In the genomic region with DNA sequence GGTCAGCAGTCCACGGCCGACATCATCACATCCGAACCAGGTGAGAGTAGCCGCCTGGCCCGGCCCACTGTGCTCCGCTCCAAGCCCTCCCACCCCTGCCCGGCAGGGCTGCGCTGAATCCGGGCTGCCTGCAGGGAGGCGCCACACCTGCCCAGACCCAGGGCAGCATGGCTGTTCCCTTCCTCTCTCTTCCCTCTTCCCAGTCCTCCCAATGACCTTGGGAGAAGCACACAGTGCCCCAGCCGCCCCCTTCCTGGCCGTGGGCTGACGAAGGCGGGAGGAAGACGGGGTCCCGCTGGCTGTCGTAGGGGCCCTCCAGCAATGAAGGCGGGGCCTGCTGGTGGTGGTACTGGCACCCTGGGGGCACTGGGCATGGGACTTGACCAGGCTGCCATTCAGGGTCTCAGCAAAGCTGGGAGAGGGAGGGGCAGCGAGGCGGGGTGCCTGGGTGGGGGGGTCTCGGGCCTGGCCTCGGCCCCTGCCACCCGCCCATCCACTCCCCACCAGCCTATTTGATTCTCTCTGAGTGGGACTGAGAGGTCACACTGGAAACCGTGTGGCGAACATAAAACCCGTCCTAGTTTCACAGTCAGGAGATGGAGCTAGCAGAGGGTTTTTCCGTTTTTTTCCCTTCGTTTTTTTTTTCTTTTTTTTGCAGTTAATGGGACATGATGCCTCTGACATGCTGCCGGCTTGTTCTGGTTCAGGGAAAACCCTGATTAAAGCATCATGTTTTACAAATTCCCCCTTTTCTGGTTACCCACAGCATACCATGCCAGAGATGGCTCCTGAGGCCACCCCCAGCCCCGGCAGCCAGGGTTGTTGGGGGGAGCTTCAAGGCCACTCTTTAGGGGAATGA, we compare ENCODE assay signal across 27 cellular contexts. TPM values are rescaled to one million over a fixed set of nuclear protein-coding genes. Genes with fewer than 3 reads are reported as not detected.
DNase-seq lines count a peak whose midpoint lies in the region; ATAC-seq, FAIRE-seq and TF ChIP-seq lines count a peak whose summit lies in the region.
"Had no signal": no experiment of that assay in that cellular context is flagged by ENCODE, and none has a peak within 500 bp of the region (broad histone marks: within the 10 kb centered on the region; RNA-seq: fewer than 3 reads in every experiment).

No MANE protein-coding gene starts in this region.

- peaks cover 1% of the 10 kb centered on the region; the same call in 1 of the 2 replicates for H3K27me3 ChIP-seq in GM06990 (replicated peaks; ENCODE audit: control insufficient read depth, insufficient read depth, low read length)
- H3K27me3 ChIP-seq in GM12878 (replicated peaks in 1 of 2; ENCODE audit: control insufficient read depth in 2 of 2, insufficient read depth in 2 of 2, low read length in 1 of 2), result no peaks in the 10 kb centered on the region
- H3K27me3 ChIP-seq in neural cell (ENCODE audit: insufficient read depth, low read depth, low read length), result no peaks in the 10 kb centered on the region
- H3K27me3 ChIP-seq: ascending aorta, cardiac muscle cell, esophagus muscularis mucosa, gastroesophageal sphincter, left lung, neutrophil, suprapubic skin had no signal

- DNase-seq in GM06990 (ENCODE audit: extremely low read depth, insufficient read length) (no peak), HT1080 (ENCODE audit: low read depth) (peak; percentile 24), GM12878 (ENCODE audit: low read depth, low spot score) (no peak), LoVo (ENCODE audit: low spot score) (no peak), HK-2 (ENCODE audit: unreplicated experiment) (no peak), NCI-H2081 treated with DMSO at 0.1 percent for 48 hours (lab: John Stamatoyannopoulos, UW) (no peak)
- DNase-seq: activated T-cell treated with anti-CD3 and anti-CD28 coated beads for 4 hours; hippocampal formation; left lung; mesenchymal stem cell; NCI-H1048; NCI-H187; NCI-H446; psoas muscle; SK-N-SH; stimulated activated CD4-positive, alpha-beta T cell treated with anti-CD3 and anti-CD28 coated beads, Interleukin-15, amount 100 ng/mL, for 24 hours; stimulated activated naive B cell treated with anti-CD40 and anti-IgM and Interleukin-4, amounts not matched to agents 10 μg/mL and 1 μg/mL and 100 μg/mL, for 72 hours; T-helper 2 cell had no signal

- H3F3A ChIP-seq in neural cell (ENCODE audit: insufficient read depth, low read length, poor library complexity, severe bottlenecking), result no peaks in the 10 kb centered on the region

- TF ChIP-seq CTCF in GM06990 (IDR thresholded peaks at IDR 0.05; ENCODE audit: insufficient read depth, low read length, poor library complexity, severe bottlenecking) (peak; percentile 10), GM12878 (IDR thresholded peaks at IDR 0.05 in 2 of 3, conservative IDR thresholded peaks at IDR 0.05 in 1 of 3; ENCODE audit: control insufficient read depth in 2 of 3, extremely low read depth in 1 of 3, insufficient read depth in 1 of 3, low read depth in 3 of 3, low read length in 3 of 3) (no peak), neural cell (IDR thresholded peaks at IDR 0.05; ENCODE audit: poor library complexity, severe bottlenecking) (no peak)

- in situ Hi-C loops in GM12878 (cut with MboI), result no loop called here

- H3K9me3 ChIP-seq in GM12878 (replicated peaks; ENCODE audit: control insufficient read depth, insufficient read depth, low read length), result no peaks in the 10 kb centered on the region
- H3K9me3 ChIP-seq in neural cell (ENCODE audit: low read length), result no peaks in the 10 kb centered on the region
- H3K9me3 ChIP-seq: ascending aorta, esophagus muscularis mucosa, gastroesophageal sphincter, left lung, neutrophil, psoas muscle, SK-N-SH, suprapubic skin had no signal

- FAIRE-seq in GM12878 (lab: Jason Lieb, UNC), result no peak
- FAIRE-seq: H54 had no signal

- no peaks in the 10 kb centered on the region for H4K20me1 ChIP-seq in GM12878 (ENCODE audit: control insufficient read depth, insufficient read depth)
- H4K20me1 ChIP-seq in neural cell (ENCODE audit: insufficient read depth), result no peaks in the 10 kb centered on the region

- H3K4me1 ChIP-seq in GM12878 (ENCODE audit: control insufficient read depth, insufficient read depth, low read length), result no peaks in the 10 kb centered on the region
- H3K4me1 ChIP-seq: ascending aorta, esophagus muscularis mucosa, gastroesophageal sphincter, left lung, psoas muscle, suprapubic skin had no signal

- no TSS peak for BruUV-seq in GM12878 (replicated peaks; lab: Mats Ljungman, UMichigan)

- SMC1A ChIA-PET in GM12878 (lab: Charles Lee; ENCODE audit: uncharacterized antibody, unreplicated experiment), result interaction anchor here (0.6 kb wide), 1 partner anchor 153 kb away, joined by 3 read pairs; no protein-coding TSS in a partner anchor

- H3K9ac ChIP-seq in GM12878 (ENCODE audit: control insufficient read depth, insufficient read depth, low read length) (no peak overlapping the region), neural cell (ENCODE audit: low read length) (no peak overlapping the region)
- H3K9ac ChIP-seq: SK-N-SH had no signal

- no peak overlapping the region for H3K4me3 ChIP-seq in GM06990 (replicated peaks; ENCODE audit: low read depth, low read length)
- no peak overlapping the region for H3K4me3 ChIP-seq in GM12878
- no peak overlapping the region for H3K4me3 ChIP-seq in neural cell (ENCODE audit: low read length)
- H3K4me3 ChIP-seq: ascending aorta, cardiac muscle cell, coronary artery, esophagus muscularis mucosa, gastroesophageal sphincter, left lung, psoas muscle, suprapubic skin had no signal

- H3K9me2 ChIP-seq in neural cell (ENCODE audit: insufficient read depth, low read length), result no peaks in the 10 kb centered on the region
- H3K9me2 ChIP-seq: SK-N-SH had no signal

- no peak for ATAC-seq in GM12878
- ATAC-seq: gastroesophageal sphincter, left lung, psoas muscle had no signal

- no peaks in the 10 kb centered on the region for H3K79me2 ChIP-seq in GM12878 (ENCODE audit: control insufficient read depth, insufficient read depth, low read length)
- no peaks in the 10 kb centered on the region for H3K79me2 ChIP-seq in neural cell (replicated peaks; ENCODE audit: insufficient read depth, low read length)

- TF ChIP-seq RAD21 in GM12878 (IDR thresholded peaks at IDR 0.05; ENCODE audit: insufficient read depth, low read depth, low read length) (no peak), neural cell (conservative IDR thresholded peaks at IDR 0.05) (no peak)

- 36% methylated on average over 28 of the region's 30 CpGs for WGBS in GM12878 (ENCODE audit: insufficient coverage, insufficient replicate concordance, low lambda C conversion rate, missing lambda C conversion rate)

- RAD21 ChIA-PET in GM12878 (lab: Charles Lee; ENCODE audit: unreplicated experiment), result no interaction called here

- H3K36me3 ChIP-seq in GM06990 (ENCODE audit: control insufficient read depth, insufficient read depth, low read length) (no peaks in the 10 kb centered on the region), GM12878 (ENCODE audit: control insufficient read depth in 2 of 2, insufficient read depth in 2 of 2, low read length in 1 of 2) (no peaks in the 10 kb centered on the region), neural cell (ENCODE audit: insufficient read depth, low read length) (no peaks in the 10 kb centered on the region)
- H3K36me3 ChIP-seq: cardiac muscle cell, neutrophil had no signal

- H3K27ac ChIP-seq in GM12878 (ENCODE audit: control insufficient read depth, insufficient read depth) (no peak overlapping the region), neural cell (ENCODE audit: low read length) (peak overlapping the region; percentile 28)
- H3K27ac ChIP-seq: ascending aorta, cardiac muscle cell, coronary artery, esophagus muscularis mucosa, gastroesophageal sphincter, left lung, neutrophil, psoas muscle, suprapubic skin had no signal

- H3K4me2 ChIP-seq in GM12878 (ENCODE audit: control insufficient read depth, insufficient read depth) (no peak overlapping the region), neural cell (ENCODE audit: low read length) (no peak overlapping the region)
- H3K4me2 ChIP-seq: SK-N-SH had no signal

- CTCF ChIA-PET in GM12878 (lab: Yijun Ruan, JAX), result no interaction called here

- H2AFZ ChIP-seq in GM12878 (ENCODE audit: control insufficient read depth, low read depth, low read length), result no peak overlapping the region
- no peak overlapping the region for H2AFZ ChIP-seq in neural cell (ENCODE audit: low read depth, low read length)

- intact Hi-C loops in GM12878 (cut with micrococcal nuclease; ENCODE audit: unreplicated experiment), result no loop called here

- POLR2A ChIA-PET in GM12878 (lab: Charles Lee), result no interaction called here

- TF ChIP-seq POLR2A in GM12878 (IDR thresholded peaks at IDR 0.05; ENCODE audit: low read depth, low read length), result no peak

- TF ChIP-seq EP300 in GM12878 (IDR thresholded peaks at IDR 0.05; ENCODE audit: borderline replicate concordance in 1 of 2, control insufficient read depth in 1 of 2, low read depth in 2 of 2, low read length in 2 of 2), result no peak
- no peak for TF ChIP-seq EP300 in neural cell (conservative IDR thresholded peaks at IDR 0.05; ENCODE audit: poor library complexity, severe bottlenecking)

TF ChIP-seq in neural cell, 6 proteins besides CTCF, POLR2A, EP300 and RAD21 (continues in another document):
- TF ChIP-seq MXI1 (conservative IDR thresholded peaks at IDR 0.05; ENCODE audit: poor library complexity, severe bottlenecking), result no peak
- TF ChIP-seq TAF1 (IDR thresholded peaks at IDR 0.05; ENCODE audit: low read depth), result no peak
- no peak for TF ChIP-seq POLR2AphosphoS5 (IDR thresholded peaks at IDR 0.05)

RNA-seq across cellular contexts. Expression of gene BAHCC1, which starts 50.6 kb away (rescaled TPM):
- total RNA-seq in HT1080 (2014; rRNA removed; shearing (Covaris generic)), result 0.43 TPM in 2 replicates
- polyA plus RNA-seq in HT1080 (2015; cell fraction: cytosol; rRNA removed), result 0.27 and 0.81 TPM in 2 replicates
- polyA plus RNA-seq in HT1080 (2015; cell fraction: nucleus; rRNA removed), result 1.2 and 1.9 TPM in 2 replicates
- total RNA-seq in GM12878 (2013; cell fraction: nucleolus; rRNA removed), result 0.32 and 0.84 TPM in 2 replicates
- total RNA-seq in GM12878 (2014; rRNA removed) (under 0.01 TPM in 1 of 2 replicates, not detected in the other), GM12878 (2014; rRNA removed; fragmentation: Illumina TruSeq; extraction: Trizol) (not detected in 2 replicates), GM12878 (2021) (0.10 and 0.45 TPM in 2 replicates)
- not detected for polyA plus RNA-seq in GM12878 (2011; ENCODE audit: low read depth)
- polyA plus RNA-seq in GM12878 (2011; rRNA removed) (0.12 TPM in 1 of 2 replicates, not detected in the other), GM12878 (2014; fragmentation: Illumina TruSeq; extraction: Trizol) (not detected in 2 replicates), GM12878 (2014; fragmentation: Nextera tagmentation; extraction: Ambion mirVana) (not detected), GM12878 (2014; rRNA removed) (0.03 TPM in 2 replicates), GM12878 (2016; fragmentation: Nextera tagmentation; extraction: Ambion mirVana) (under 1 TPM in 1 of 2 experiments, not detected in 1; 0.14 TPM), neural cell (12.4 and 14.2 TPM in 2 replicates)
- 0.01 and 0.07 TPM in 2 replicates for polyA plus RNA-seq in GM12878 (2011; cell fraction: cytosol; rRNA removed)
- 0.32 and 0.75 TPM in 2 replicates for polyA plus RNA-seq in GM12878 (2011; cell fraction: nucleus; rRNA removed)
- 0.03 and 0.07 TPM in 2 replicates for polyA plus RNA-seq in GM12878 (2012)
- polyA minus RNA-seq in GM12878 (2011; rRNA and poly(A)+ RNA removed), result 0.10 TPM in 1 of 2 replicates, not detected in the other
- polyA minus RNA-seq in GM12878 (2011; cell fraction: cytosol; rRNA and poly(A)+ RNA removed), result not detected in 2 replicates
- polyA minus RNA-seq in GM12878 (2011; cell fraction: nucleus; rRNA and poly(A)+ RNA removed), result 0.48 and 0.67 TPM in 2 replicates
- 20.7 and 24.9 TPM in 2 replicates for polyA minus RNA-seq in neural cell
